In genomic region chr1:109963864-109964263, GRCh38 we compare ENCODE assay signal across 1 cellular context.
TF ChIP-seq lines count a peak whose summit lies in the region.

No MANE protein-coding gene starts in this region.

TF ChIP-seq in endothelial cell of umbilical vein, 7 proteins besides CTCF, POLR2A, EP300 and RAD21:
- TF ChIP-seq MAX (IDR thresholded peaks at IDR 0.05; ENCODE audit: insufficient read depth, insufficient read length): no peak
- TF ChIP-seq MYC (IDR thresholded peaks at IDR 0.05; ENCODE audit: low read depth, low read length): no peak
- no peak for TF ChIP-seq FOS (IDR thresholded peaks at IDR 0.05; ENCODE audit: borderline replicate concordance, insufficient read depth, low read length)
- TF ChIP-seq POLR2AphosphoS5 (IDR thresholded peaks at IDR 0.05; ENCODE audit: insufficient read depth, low read depth, low read length): no peak
- TF ChIP-seq GATA2 (IDR thresholded peaks at IDR 0.05; ENCODE audit: insufficient read depth, insufficient read length, low read depth, low read length): no peak
- TF ChIP-seq EZH2 (IDR thresholded peaks at IDR 0.05; ENCODE audit: borderline replicate concordance, low read depth, low read length, severe bottlenecking): no peak
- TF ChIP-seq JUN (IDR thresholded peaks at IDR 0.05; ENCODE audit: borderline replicate concordance, insufficient read depth, insufficient read length, low read depth): no peak
